ENCODE assay signal across 28 cellular contexts in the genomic region with DNA sequence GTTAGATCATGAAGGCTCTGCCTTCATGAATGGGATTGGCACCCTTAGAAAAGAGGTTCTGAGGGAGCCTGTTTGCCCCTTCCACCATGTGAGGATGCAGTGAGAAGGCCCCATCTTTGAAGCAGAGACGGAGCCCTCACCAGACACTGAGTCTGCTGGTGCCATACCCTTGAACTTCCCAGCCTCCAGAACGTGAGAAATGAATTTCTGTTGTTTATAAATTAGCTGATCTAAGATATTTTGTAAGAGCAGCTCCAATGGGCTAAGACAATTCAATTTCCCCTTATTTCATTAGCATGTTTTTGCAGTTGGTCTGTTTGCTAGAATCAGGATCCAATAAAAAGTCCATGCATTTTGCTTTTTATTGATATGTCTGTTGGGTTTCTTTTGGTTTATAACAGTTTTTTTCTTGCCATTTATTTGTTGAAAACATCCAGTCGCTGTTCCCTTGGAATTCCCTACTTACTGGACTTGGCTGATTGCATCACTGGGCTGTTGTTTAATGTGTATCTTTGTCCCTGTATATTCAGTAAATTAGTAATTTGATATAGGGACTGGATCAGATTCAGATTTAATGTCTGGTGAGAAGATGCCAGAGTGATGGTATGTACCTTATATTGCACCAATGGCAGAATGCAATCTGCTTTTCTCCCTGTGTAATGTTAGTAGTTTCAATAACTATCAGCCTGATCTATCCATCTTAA.
"Had no signal": no experiment of that assay in that cellular context is flagged by ENCODE, and none has a peak within 500 bp of the region (broad histone marks: within the 10 kb centered on the region; RNA-seq: fewer than 3 reads in every experiment).

No MANE protein-coding gene starts in this region.

- FAIRE-seq: astrocyte, bronchial epithelial cell, frontal cortex had no signal

- DNase-seq: activated B cell treated with CpG ODN at 0.5 μM for 24 hours; activated CD4-positive, alpha-beta T cell treated with anti-CD3 and anti-CD28 coated beads for 48 hours; activated CD4-positive, alpha-beta T cell treated with anti-CD3 and anti-CD28 coated beads, Interleukin-2, amount 50 U/mL, for 1 hour; activated CD4-positive, alpha-beta T cell treated with anti-CD3 and anti-CD28 coated beads, Interleukin-2, amount 50 U/mL, for 48 hours; activated CD8-positive, alpha-beta memory T cell treated with anti-CD3 and anti-CD28 coated beads for 24 hours; activated CD8-positive, alpha-beta T cell treated with anti-CD3 and anti-CD28 coated beads for 36 hours; activated effector memory CD4-positive, alpha-beta T cell treated with Interleukin-2 at 50 U/mL for 16 hours; activated gamma-delta T cell treated with Interleukin-2 at 50 U/mL for 16 hours; activated naive CD4-positive, alpha-beta T cell treated with anti-CD3 and anti-CD28 coated beads, Interleukin-2, amount 50 U/mL, for 16 hours; activated naive CD4-positive, alpha-beta T cell treated with Interleukin-2 at 50 U/mL for 16 hours; activated T-cell treated with anti-CD3 and anti-CD28 coated beads, Interleukin-2, amount 50 U/mL, for 4 hours; amniotic stem cell; anterior cingulate cortex; brain microvascular endothelial cell; dorsolateral prefrontal cortex; effector memory CD4-positive, alpha-beta T cell; endodermal cell; foreskin fibroblast; head of caudate nucleus; T-helper 17 cell; T1000 had no signal

- H3K4me3 ChIP-seq: coronary artery, dorsolateral prefrontal cortex had no signal

- H3K27ac ChIP-seq: brain microvascular endothelial cell, coronary artery, dorsolateral prefrontal cortex had no signal

- ATAC-seq: activated CD4-positive, CD25-positive, alpha-beta regulatory T cell treated with anti-CD3 and anti-CD28 coated beads, Interleukin-2, amount 50 U/mL, for 24 hours; activated CD8-positive, alpha-beta T cell treated with anti-CD3 and anti-CD28 coated beads for 36 hours; activated T-cell treated with anti-CD3 and anti-CD28 coated beads, Interleukin-2, amount 50 U/mL, for 4 hours; activated T-helper 17 cell treated with anti-CD3 and anti-CD28 coated beads, Interleukin-2, amount 50 U/mL, for 72 hours; esophagus mucosa; T-helper 17 cell had no signal
